18 cellular contexts compared by ENCODE assay signal in the genomic region with DNA sequence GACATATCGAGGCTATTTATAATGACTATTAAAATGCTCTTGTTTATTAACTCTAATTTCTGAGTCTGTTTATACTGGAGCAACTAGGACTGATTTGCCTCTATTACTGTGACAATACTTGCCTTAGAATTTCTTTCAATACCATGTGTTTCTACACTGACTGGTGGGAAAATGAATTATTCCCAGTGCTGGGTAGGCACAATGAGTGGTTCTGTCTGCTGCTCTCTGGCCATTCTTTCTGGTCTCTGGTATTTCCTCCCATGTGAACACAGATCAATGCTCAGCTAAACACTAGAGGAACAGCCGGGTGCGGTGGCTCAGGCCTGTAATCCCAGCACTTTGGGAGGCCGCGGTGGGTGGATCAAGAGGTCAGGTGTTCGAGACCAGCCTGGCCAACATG.
A peak's percentile ranks its signal among the peaks of the same experiment; 100 is the strongest.
DNase-seq lines count a peak whose midpoint lies in the region; TF ChIP-seq lines count a peak whose summit lies in the region.
"Had no signal": no experiment of that assay in that cellular context is flagged by ENCODE, and none has a peak within 500 bp of the region (broad histone marks: within the 10 kb centered on the region; RNA-seq: fewer than 3 reads in every experiment).

No MANE protein-coding gene starts in this region.

- no peak overlapping the region for H3K4ac ChIP-seq in H9 (ENCODE audit: low read depth, low read length)

- H2AFZ ChIP-seq in H9 (ENCODE audit: low read length) = no peak overlapping the region
- H2AFZ ChIP-seq in neural progenitor cell (replicated peaks) = no peak overlapping the region

- no peak overlapping the region for H2BK12ac ChIP-seq in H9 (ENCODE audit: insufficient read length, low read depth, low read length)

- H2BK20ac ChIP-seq in H9 (ENCODE audit: low read depth, low read length, poor library complexity, severe bottlenecking) = no peak overlapping the region

- H3K9me3 Mint-ChIP-seq in H9 (peaks cover 14 to 20% of the 10 kb centered on the region in 2 experiments), osteocyte (ENCODE audit: unreplicated experiment) (peaks cover 46% of the 10 kb centered on the region), neural progenitor cell (peaks cover 4% of the 10 kb centered on the region)

- H2BK120ac ChIP-seq in H9 (ENCODE audit: low read depth, low read length, poor library complexity, severe bottlenecking) = no peak overlapping the region

- H3K4me1 ChIP-seq in H9 (ENCODE audit: insufficient read depth, low read length) (no peaks in the 10 kb centered on the region), neural progenitor cell (no peaks in the 10 kb centered on the region)
- H3K4me1 ChIP-seq: BE2C, BLaER1 had no signal

- no peak overlapping the region for H4K5ac ChIP-seq in H9 (ENCODE audit: insufficient read length, low read depth, low read length)

- H3K36me3 Mint-ChIP-seq in H9 (ENCODE audit: insufficient read depth in 1 of 3, low read depth in 3 of 3) (peaks cover 5 to 14% (median 5%) of the 10 kb centered on the region in 3 experiments; a peak in 4 of 7 replicates), osteocyte (ENCODE audit: unreplicated experiment) (no peaks in the 10 kb centered on the region), neural progenitor cell (no peaks in the 10 kb centered on the region)
- H3K36me3 Mint-ChIP-seq: CD14-positive monocyte; CD4-positive, CD25-positive, alpha-beta regulatory T cell had no signal

- H3K27ac ChIP-seq in H9 (ENCODE audit: insufficient read length, low read depth, low read length) (no peak overlapping the region), neural progenitor cell (no peak overlapping the region)
- H3K27ac ChIP-seq: BLaER1 had no signal

- H3K9me3 ChIP-seq in H9 (ENCODE audit: control insufficient read depth, low read depth, low read length) = no peaks in the 10 kb centered on the region
- peaks cover 12% of the 10 kb centered on the region for H3K9me3 ChIP-seq in neural progenitor cell (ENCODE audit: low read depth)
- H3K9me3 ChIP-seq: BE2C had no signal

- H3K79me1 ChIP-seq in H9 (ENCODE audit: insufficient read depth, low read depth, low read length, poor library complexity, severe bottlenecking) = no peaks in the 10 kb centered on the region

- no peak overlapping the region for H2BK15ac ChIP-seq in H9 (ENCODE audit: low read depth, low read length)

- H3K4me3 ChIP-seq in neural progenitor cell = no peak overlapping the region
- H3K4me3 ChIP-seq: BLaER1 had no signal

- no peak overlapping the region for H3K9ac ChIP-seq in H9 (ENCODE audit: extremely low read depth, insufficient read length, low read length)
- H3K9ac ChIP-seq in neural progenitor cell = no peak overlapping the region
- H3K9ac ChIP-seq: BLaER1 had no signal

- no peak overlapping the region for H3K4me2 ChIP-seq in H9 (ENCODE audit: insufficient read depth, insufficient read length, low read length)
- H3K4me2 ChIP-seq in neural progenitor cell = no peak overlapping the region
- H3K4me2 ChIP-seq: BLaER1 had no signal

- H3K27me3 Mint-ChIP-seq in H9 (ENCODE audit: low read depth) (peaks cover 3% of the 10 kb centered on the region), osteocyte (ENCODE audit: unreplicated experiment) (no peaks in the 10 kb centered on the region), neural progenitor cell (ENCODE audit: insufficient read depth, low read depth) (no peaks in the 10 kb centered on the region)
- H3K27me3 Mint-ChIP-seq: CD4-positive, CD25-positive, alpha-beta regulatory T cell had no signal

- H3K27ac Mint-ChIP-seq in H9 (no peak overlapping the region), osteocyte (ENCODE audit: unreplicated experiment) (no peak overlapping the region), neural progenitor cell (no peak overlapping the region)
- H3K27ac Mint-ChIP-seq: CD14-positive monocyte; CD4-positive, alpha-beta memory T cell; CD8-positive, alpha-beta memory T cell had no signal

- H3K4me3 Mint-ChIP-seq in H9 = no peak overlapping the region
- no peak overlapping the region for H3K4me3 Mint-ChIP-seq in osteocyte (ENCODE audit: unreplicated experiment)
- H3K4me3 Mint-ChIP-seq in neural progenitor cell = no peak overlapping the region
- H3K4me3 Mint-ChIP-seq: CD14-positive monocyte; CD4-positive, alpha-beta memory T cell; CD4-positive, CD25-positive, alpha-beta regulatory T cell; CD8-positive, alpha-beta memory T cell had no signal

- in situ Hi-C loops in SK-MEL-5 (cut with HindIII; ENCODE audit: low pct_unique_long_range_greater_than_20kb, low sequenced_read_pairs) = no loop called here

- DNase-seq in H9 (peak; percentile 3), SK-MEL-5 (ENCODE audit: low read depth, low spot score) (peak; percentile 65), osteocyte (ENCODE audit: extremely low spot score, unreplicated experiment) (peak; percentile 51), neural progenitor cell (ENCODE audit: low spot score) (no peak), NCI-H524 (lab: John Stamatoyannopoulos, UW) (no peak)
- DNase-seq: 8988T; ACHN; BE2C; C1 segment of cervical spinal cord; CD4-positive, alpha-beta memory T cell; CD4-positive, CD25-positive, alpha-beta regulatory T cell; CD8-positive, alpha-beta memory T cell; COR-L47; DMS 273 treated with DMSO at 0.1 percent for 48 hours; DMS79 treated with DMSO at 0.1 percent for 48 hours; GF-D8 had no signal

- H3K79me2 ChIP-seq in H9 (ENCODE audit: insufficient read depth, low read length) (no peaks in the 10 kb centered on the region), neural progenitor cell (ENCODE audit: low read depth) (no peaks in the 10 kb centered on the region)

- H3T11ph ChIP-seq in H9 (ENCODE audit: low read length) = no peak overlapping the region

- no peak overlapping the region for H3K56ac ChIP-seq in H9 (ENCODE audit: insufficient read length, low read depth, low read length)

- H3K36me3 ChIP-seq in neural progenitor cell = no peaks in the 10 kb centered on the region
- H3K36me3 ChIP-seq: BE2C, BLaER1 had no signal

- no peak overlapping the region for H2AK5ac ChIP-seq in H9 (ENCODE audit: insufficient read length, low read length)

- no peak overlapping the region for H3K18ac ChIP-seq in H9 (ENCODE audit: insufficient read length, low read depth, low read length)

- no peak overlapping the region for H4K8ac ChIP-seq in H9 (replicated peaks; ENCODE audit: insufficient read length, low read depth, low read length)

- H3K27me3 ChIP-seq in H9 (ENCODE audit: insufficient read depth, low read length) = no peaks in the 10 kb centered on the region
- H3K27me3 ChIP-seq in neural progenitor cell = no peaks in the 10 kb centered on the region
- H3K27me3 ChIP-seq: BE2C, BLaER1 had no signal

- H3K14ac ChIP-seq in H9 (ENCODE audit: insufficient read depth, low read length) = no peak overlapping the region

- no peak overlapping the region for H3K23ac ChIP-seq in H9 (ENCODE audit: insufficient read length, low read depth, low read length)

- peaks cover 4 to 7% of the 10 kb centered on the region in 2 experiments; a peak in 2 of 4 replicates for H3K4me1 Mint-ChIP-seq in H9
- H3K4me1 Mint-ChIP-seq in osteocyte (ENCODE audit: unreplicated experiment) = no peaks in the 10 kb centered on the region
- no peaks in the 10 kb centered on the region for H3K4me1 Mint-ChIP-seq in neural progenitor cell
- H3K4me1 Mint-ChIP-seq: CD14-positive monocyte; CD4-positive, alpha-beta memory T cell; CD4-positive, CD25-positive, alpha-beta regulatory T cell; CD8-positive, alpha-beta memory T cell had no signal

- no peak overlapping the region for H2BK5ac ChIP-seq in H9 (ENCODE audit: insufficient read length, low read length)

- no CpG with 5 or more reads among the region's 6 CpGs for WGBS in H9 (ENCODE audit: extremely low coverage, insufficient read length, low lambda C conversion rate)

- no peaks in the 10 kb centered on the region for H3K23me2 ChIP-seq in H9 (ENCODE audit: insufficient read length, low read depth, low read length, poor library complexity, severe bottlenecking)

- no peaks in the 10 kb centered on the region for H3F3A ChIP-seq in neural progenitor cell (ENCODE audit: low read depth)

- H4K20me1 ChIP-seq in H9 (ENCODE audit: control insufficient read depth, insufficient read depth, insufficient read length) = no peaks in the 10 kb centered on the region
- no peaks in the 10 kb centered on the region for H4K20me1 ChIP-seq in neural progenitor cell (ENCODE audit: low read depth)
- H4K20me1 ChIP-seq: BLaER1 had no signal

- TF ChIP-seq CTCF in H9 (conservative IDR thresholded peaks at IDR 0.05) (no peak), osteocyte (IDR thresholded peaks at IDR 0.05) (no peak), neural progenitor cell (IDR thresholded peaks at IDR 0.05) (no peak)

- H4K91ac ChIP-seq in H9 (ENCODE audit: insufficient read length, low read depth, low read length) = no peak overlapping the region

Comparison
In these comparisons a context has a peak if more than half of its experiments do, and no peak if none do; other contexts are left out.
1. DNase-seq: peak in H9 (single experiment), SK-MEL-5 (single experiment) and osteocyte (single experiment); none in neural progenitor cell (single experiment) and NCI-H524 (0 of 2).